In the genomic region with DNA sequence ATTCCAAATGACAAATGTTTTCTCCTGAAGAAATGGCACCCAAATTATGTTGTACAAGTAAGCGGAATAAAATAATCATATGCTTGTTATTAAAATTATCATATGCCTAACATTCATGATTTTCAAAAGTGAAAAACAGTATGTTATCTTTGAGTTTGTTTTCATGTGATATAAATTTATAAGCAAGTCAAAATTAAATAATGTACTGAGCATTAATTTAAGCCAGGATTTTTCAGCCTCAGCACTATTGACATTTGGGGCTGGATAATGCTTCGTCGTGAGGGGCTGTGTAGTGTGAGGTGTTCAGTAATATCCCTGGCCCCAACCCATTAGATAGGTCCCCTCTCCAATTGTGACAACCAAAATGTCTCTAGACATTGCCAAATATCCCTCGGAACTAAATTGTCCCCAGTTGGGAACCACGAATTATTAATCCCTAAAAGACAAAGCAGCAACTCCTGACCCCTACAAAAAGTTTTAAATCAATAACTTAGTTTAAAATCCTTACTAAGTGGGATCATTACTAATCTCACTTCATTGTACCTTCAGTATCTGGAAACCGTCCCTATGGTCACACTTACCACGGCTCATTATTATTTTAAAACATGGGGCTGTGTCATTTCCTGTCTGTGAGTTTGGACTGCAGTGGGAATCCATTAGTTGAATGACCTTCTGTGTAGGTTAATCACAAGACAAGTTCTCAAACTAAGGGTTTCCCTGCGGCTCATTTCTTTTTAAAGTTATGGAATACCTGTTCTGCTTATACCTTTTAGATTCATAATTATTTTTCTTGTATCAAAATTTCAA, we compare ENCODE assay signal across 1 cellular context.
TF ChIP-seq lines count a peak whose summit lies in the region.

No MANE protein-coding gene starts in this region.

TF ChIP-seq in IMR-90, 13 proteins besides CTCF, POLR2A, EP300 and RAD21 (continued from another document):
- TF ChIP-seq BHLHE40 (IDR thresholded peaks at IDR 0.05; ENCODE audit: low read depth, low read length) = 0 out of 2 replicates have a peak, but pooled peaks have one; percentile 28
